ENCODE assay signal across 9 cellular contexts in genomic region chr4:73603307-73603710, GRCh38. TPM values are rescaled to one million over a fixed set of nuclear protein-coding genes. Genes with fewer than 3 reads are reported as not detected.
DNase-seq lines count a peak whose midpoint lies in the region; ATAC-seq and TF ChIP-seq lines count a peak whose summit lies in the region.
"Had no signal": no experiment of that assay in that cellular context is flagged by ENCODE, and none has a peak within 500 bp of the region (broad histone marks: within the 10 kb centered on the region; RNA-seq: fewer than 3 reads in every experiment).

No MANE protein-coding gene starts in this region.

- H3K27ac Mint-ChIP-seq in stimulated activated effector memory CD8-positive, alpha-beta T cell treated with anti-CD3 and anti-CD28 coated beads, Interleukin-12 subunit alpha, Interleukin-12 subunit beta, amount 100 ng/mL, for 72 hours = no peak overlapping the region
- H3K27ac Mint-ChIP-seq: activated CD4-positive, alpha-beta memory T cell treated with anti-CD3 and anti-CD28 coated beads, Interleukin-2, amount 10 ng/mL, durations not matched to agents 7 days and 5 days had no signal

- H3K27me3 ChIP-seq in OCI-LY3 (ENCODE audit: low read depth, low read length) (peaks cover 8% of the 10 kb centered on the region; the same call in 1 of the 2 replicates), BE2C (no peaks in the 10 kb centered on the region)

- peak overlapping the region; percentile 50; the same call in 1 of the 2 replicates for H3K27ac ChIP-seq in OCI-LY3 (ENCODE audit: low read length)

- no peaks in the 10 kb centered on the region for H3K4me1 Mint-ChIP-seq in stimulated activated effector memory CD8-positive, alpha-beta T cell treated with anti-CD3 and anti-CD28 coated beads, Interleukin-12 subunit alpha, Interleukin-12 subunit beta, amount 100 ng/mL, for 72 hours

- H4K20me1 ChIP-seq in OCI-LY3 (ENCODE audit: insufficient read depth, low read length) = no peaks in the 10 kb centered on the region

- no peaks in the 10 kb centered on the region for H3K36me3 Mint-ChIP-seq in stimulated activated effector memory CD8-positive, alpha-beta T cell treated with anti-CD3 and anti-CD28 coated beads, Interleukin-12 subunit alpha, Interleukin-12 subunit beta, amount 100 ng/mL, for 72 hours

- H3K36me3 ChIP-seq in OCI-LY3 (replicated peaks; ENCODE audit: low read depth, low read length) = no peaks in the 10 kb centered on the region
- no peaks in the 10 kb centered on the region for H3K36me3 ChIP-seq in BE2C

- H3K4me1 ChIP-seq in OCI-LY3 (ENCODE audit: low read length) (peaks cover 48% of the 10 kb centered on the region), BE2C (no peaks in the 10 kb centered on the region)

- H3K9me3 ChIP-seq in OCI-LY3 (ENCODE audit: insufficient read depth, low read length) (peaks cover 17% of the 10 kb centered on the region; the same call in 1 of the 2 replicates), BE2C (no peaks in the 10 kb centered on the region)

- no peak overlapping the region for H2AFZ ChIP-seq in OCI-LY3 (ENCODE audit: low read depth, low read length)

- no peak overlapping the region; the same call in 1 of the 2 replicates for H3K9ac ChIP-seq in OCI-LY3 (ENCODE audit: low read length)

- H3K79me2 ChIP-seq in OCI-LY3 (ENCODE audit: low read length) = no peaks in the 10 kb centered on the region

- H3K9me3 Mint-ChIP-seq in stimulated activated effector memory CD8-positive, alpha-beta T cell treated with anti-CD3 and anti-CD28 coated beads, Interleukin-12 subunit alpha, Interleukin-12 subunit beta, amount 100 ng/mL, for 72 hours = no peaks in the 10 kb centered on the region
- H3K9me3 Mint-ChIP-seq: activated CD4-positive, alpha-beta memory T cell treated with anti-CD3 and anti-CD28 coated beads, Interleukin-2, amount 10 ng/mL, durations not matched to agents 7 days and 5 days had no signal

- H3K4me3 Mint-ChIP-seq in stimulated activated effector memory CD8-positive, alpha-beta T cell treated with anti-CD3 and anti-CD28 coated beads, Interleukin-12 subunit alpha, Interleukin-12 subunit beta, amount 100 ng/mL, for 72 hours = no peak overlapping the region
- H3K4me3 Mint-ChIP-seq: activated CD4-positive, alpha-beta memory T cell treated with anti-CD3 and anti-CD28 coated beads, Interleukin-2, amount 10 ng/mL, durations not matched to agents 7 days and 5 days had no signal

- TF ChIP-seq CTCF in OCI-LY3 (IDR thresholded peaks at IDR 0.05; ENCODE audit: low read depth, low read length) (no peak), BE2C (IDR thresholded peaks at IDR 0.05; ENCODE audit: low read depth, low read length) (no peak)

- ATAC-seq in HG02642 (IDR thresholded peaks at IDR 0.05; ENCODE audit: poor library complexity, unreplicated experiment) (peak; percentile 39), left lobe of liver (peak; percentile 81)
- no peak for ATAC-seq in stimulated activated effector memory CD8-positive, alpha-beta T cell treated with anti-CD3 and anti-CD28 coated beads, Interleukin-12 subunit alpha, Interleukin-12 subunit beta, amount 100 ng/mL, for 72 hours

- H3K4me3 ChIP-seq in OCI-LY3 (ENCODE audit: low read length) (0 out of 2 replicates have a peak overlapping the region, but pooled peaks have one; percentile 39), BE2C (ENCODE audit: low read depth, low read length) (no peak overlapping the region)

- H3K4me2 ChIP-seq in OCI-LY3 (ENCODE audit: low read length) = peak overlapping the region; percentile 32

- DNase-seq in ELR (ENCODE audit: low read depth) (peak; percentile 18), left lobe of liver (ENCODE audit: low spot score) (no peak), BE2C (no peak), T-helper 1 cell (no peak), nucleus accumbens (lab: John Stamatoyannopoulos, UW) (no peak)
- no peak for DNase-seq in stimulated activated effector memory CD8-positive, alpha-beta T cell treated with anti-CD3 and anti-CD28 coated beads, Interleukin-12 subunit alpha, Interleukin-12 subunit beta, amount 100 ng/mL, for 72 hours (ENCODE audit: low spot score in 2 of 2)
- DNase-seq: activated CD4-positive, alpha-beta memory T cell treated with anti-CD3 and anti-CD28 coated beads, Interleukin-2, amount 10 ng/mL, durations not matched to agents 7 days and 5 days had no signal

RNA-seq across cellular contexts. Expression of gene RASSF6, which starts 16.9 kb away (rescaled TPM):
- 0.23 TPM for total RNA-seq in left lobe of liver
- not detected for polyA plus RNA-seq in BE2C (2012; ENCODE audit: insufficient read depth, insufficient read length, low read depth)
